In the genomic region with DNA sequence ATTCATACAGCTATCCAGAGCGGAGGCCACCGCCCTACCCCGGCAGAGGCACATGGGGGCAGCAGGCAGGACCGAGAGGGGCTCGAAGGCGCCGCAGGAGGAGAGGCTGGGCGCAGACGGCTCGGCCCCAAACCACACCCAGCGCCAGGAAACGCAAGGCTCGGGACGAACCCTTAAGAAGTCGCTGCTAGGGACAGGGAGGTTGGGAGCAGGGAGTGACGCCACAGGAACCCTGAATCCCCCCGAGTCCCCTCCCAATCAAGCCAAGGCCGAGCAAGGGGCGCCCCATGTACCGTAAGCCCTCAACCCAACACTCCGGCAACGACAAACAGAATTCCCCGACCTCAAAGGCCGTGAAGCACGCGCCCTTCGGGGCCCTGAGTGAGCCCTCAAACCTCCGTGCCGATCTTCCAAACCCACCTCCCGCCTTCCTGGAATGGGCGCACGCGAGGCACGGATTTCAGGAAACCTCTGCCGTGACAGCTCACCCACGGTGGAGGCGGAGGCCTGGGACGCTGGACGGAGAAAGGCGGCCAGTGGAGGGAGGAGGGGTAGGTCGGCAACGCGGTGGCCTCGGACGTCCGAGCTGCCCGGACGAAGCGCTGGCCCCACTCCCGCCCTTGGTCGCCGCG, we compare ENCODE assay signal across 9 cellular contexts. TPM values are rescaled to one million over a fixed set of nuclear protein-coding genes. Genes with fewer than 3 reads are reported as not detected.
DNase-seq lines count a peak whose midpoint lies in the region; FAIRE-seq and TF ChIP-seq lines count a peak whose summit lies in the region.
"Had no signal": no experiment of that assay in that cellular context is flagged by ENCODE, and none has a peak within 500 bp of the region (broad histone marks: within the 10 kb centered on the region; RNA-seq: fewer than 3 reads in every experiment).

No MANE protein-coding gene starts in this region.

- H3K36me3 Mint-ChIP-seq in stimulated activated naive CD8-positive, alpha-beta T cell treated with anti-CD3 and anti-CD28 coated beads, Interleukin-15, Interleukin-2, amounts not matched to agents 100 ng/mL and 50 ng/mL, for 24 hours (ENCODE audit: low read depth) = no peaks in the 10 kb centered on the region

- peak overlapping the region; percentile 63 for H3K27ac Mint-ChIP-seq in stimulated activated naive CD8-positive, alpha-beta T cell treated with anti-CD3 and anti-CD28 coated beads, Interleukin-15, Interleukin-2, amounts not matched to agents 100 ng/mL and 50 ng/mL, for 24 hours

- dilution Hi-C loops in keratinocyte (cut with MboI; ENCODE audit: extremely low pct_ligation_motif_present, low sequenced_read_pairs) = no loop called here

- H3K27me3 Mint-ChIP-seq in stimulated activated naive CD8-positive, alpha-beta T cell treated with anti-CD3 and anti-CD28 coated beads, Interleukin-15, Interleukin-2, amounts not matched to agents 100 ng/mL and 50 ng/mL, for 24 hours = peaks cover 41% of the 10 kb centered on the region

- H3K9ac ChIP-seq in keratinocyte (ENCODE audit: control insufficient read depth, extremely low read depth, insufficient read depth, low read length) = no peak overlapping the region

- no peaks in the 10 kb centered on the region for H3K9me1 ChIP-seq in keratinocyte (ENCODE audit: control insufficient read depth, extremely low read depth, insufficient read depth, low read length)

- no peaks in the 10 kb centered on the region for H4K20me1 ChIP-seq in keratinocyte (ENCODE audit: control insufficient read depth, extremely low read depth, insufficient read depth, low read length)

- peak overlapping the region; percentile 80 for H3K4me2 ChIP-seq in keratinocyte (ENCODE audit: control insufficient read depth, extremely low read depth, insufficient read depth, low read depth, low read length)

- peak overlapping the region; percentile 69 for H3K4me3 Mint-ChIP-seq in stimulated activated naive CD8-positive, alpha-beta T cell treated with anti-CD3 and anti-CD28 coated beads, Interleukin-15, Interleukin-2, amounts not matched to agents 100 ng/mL and 50 ng/mL, for 24 hours

- FAIRE-seq in keratinocyte (lab: Jason Lieb, UNC) = no peak

- H3K4me1 ChIP-seq in keratinocyte (ENCODE audit: control insufficient read depth, extremely low read depth, insufficient read depth, low read length) = peaks cover 31% of the 10 kb centered on the region

- H3K79me2 ChIP-seq in keratinocyte (ENCODE audit: control insufficient read depth, insufficient read depth, low read length) = no peaks in the 10 kb centered on the region

- DNase-seq in NCI-H82 (lab: John Stamatoyannopoulos, UW) (peak; percentile 54), NCI-H82 treated with DMSO at 0.1 percent for 48 hours (lab: John Stamatoyannopoulos, UW; ENCODE audit: unreplicated experiment) (no peak), keratinocyte (ENCODE audit: low read depth, low spot score) (no peak), kidney tubule cell (ENCODE audit: low spot score) (no peak), activated gamma-delta T cell (lab: John Stamatoyannopoulos, UW) (no peak), HCEC 1CT (no peak)

- peaks cover 51% of the 10 kb centered on the region for H3K27me3 ChIP-seq in keratinocyte (ENCODE audit: control insufficient read depth, extremely low read depth, insufficient read depth, low read length)

- peak overlapping the region; percentile 47 for H3K27ac ChIP-seq in angular gyrus (ENCODE audit: low read depth, low read length)
- H3K27ac ChIP-seq in keratinocyte (ENCODE audit: control insufficient read depth, insufficient read depth, low read length) = no peak overlapping the region
- H3K27ac ChIP-seq: SJSA1 had no signal

- peak overlapping the region in 1 of 3 experiments; percentile 16 for H3K4me3 ChIP-seq in keratinocyte (ENCODE audit: control insufficient read depth in 2 of 3, extremely low read depth in 1 of 3, insufficient read depth in 2 of 3, low read depth in 1 of 3, low read length in 3 of 3)
- H3K4me3 ChIP-seq: SJSA1 had no signal

- H3K9me3 ChIP-seq in keratinocyte (ENCODE audit: control insufficient read depth, low read depth, low read length) = no peaks in the 10 kb centered on the region
- H3K9me3 ChIP-seq: SJSA1 had no signal

- H3K9me3 Mint-ChIP-seq in stimulated activated naive CD8-positive, alpha-beta T cell treated with anti-CD3 and anti-CD28 coated beads, Interleukin-15, Interleukin-2, amounts not matched to agents 100 ng/mL and 50 ng/mL, for 24 hours = no peaks in the 10 kb centered on the region

- H2AFZ ChIP-seq in keratinocyte (ENCODE audit: control insufficient read depth, low read length) = peak overlapping the region; percentile 9

- TF ChIP-seq CTCF in keratinocyte (optimal IDR thresholded peaks at IDR 0.05 in 1 of 3, IDR thresholded peaks at IDR 0.05 in 1 of 3, conservative IDR thresholded peaks at IDR 0.05 in 1 of 3; ENCODE audit: extremely low read depth in 1 of 3, insufficient read depth in 2 of 3, low read length in 3 of 3) = no peak

- no peaks in the 10 kb centered on the region for H3K36me3 ChIP-seq in keratinocyte (ENCODE audit: control insufficient read depth in 2 of 2, extremely low read depth in 1 of 2, insufficient read depth in 2 of 2, low read length in 2 of 2)
- H3K36me3 ChIP-seq: SJSA1 had no signal

- peaks cover 64% of the 10 kb centered on the region for H3K4me1 Mint-ChIP-seq in stimulated activated naive CD8-positive, alpha-beta T cell treated with anti-CD3 and anti-CD28 coated beads, Interleukin-15, Interleukin-2, amounts not matched to agents 100 ng/mL and 50 ng/mL, for 24 hours (ENCODE audit: low read depth)

RNA-seq across cellular contexts. Expression of a gene that starts 1.8 kb away (rescaled TPM):
- polyA plus RNA-seq in keratinocyte = 0.16 to 0.72 TPM (median 0.33 TPM) in 3 replicates
- 0.59 TPM for polyA plus RNA-seq in keratinocyte (2011; ENCODE audit: low read depth)
- polyA plus RNA-seq in keratinocyte (2011; cell fraction: cytosol; rRNA removed) = 0.67 and 0.88 TPM in 2 replicates
- polyA plus RNA-seq in keratinocyte (2011; cell fraction: nucleus; rRNA removed) = 1.3 and 2.1 TPM in 2 replicates
- 0.38 and 0.79 TPM in 2 replicates for polyA plus RNA-seq in keratinocyte (2012; ENCODE audit: low replicate concordance)
- polyA minus RNA-seq in keratinocyte = 0.42 to 0.75 TPM (median 0.63 TPM) in 3 replicates
- 0.58 TPM for polyA minus RNA-seq in keratinocyte (2011; cell fraction: cytosol; rRNA and poly(A)+ RNA removed)
- 0.95 and 1.3 TPM in 2 replicates for polyA minus RNA-seq in keratinocyte (2011; cell fraction: nucleus; rRNA and poly(A)+ RNA removed)

RNA-seq across cellular contexts. Expression of a gene that starts 2.1 kb away (rescaled TPM):
- not detected in 3 replicates for polyA plus RNA-seq in keratinocyte
- not detected for polyA plus RNA-seq in keratinocyte (2011; ENCODE audit: low read depth)
- polyA plus RNA-seq in keratinocyte (2011; cell fraction: cytosol; rRNA removed) = not detected in 2 replicates
- not detected in 2 replicates for polyA plus RNA-seq in keratinocyte (2011; cell fraction: nucleus; rRNA removed)
- not detected in 2 replicates for polyA plus RNA-seq in keratinocyte (2012; ENCODE audit: low replicate concordance)
- not detected in 3 replicates for polyA minus RNA-seq in keratinocyte
- not detected for polyA minus RNA-seq in keratinocyte (2011; cell fraction: cytosol; rRNA and poly(A)+ RNA removed)
- polyA minus RNA-seq in keratinocyte (2011; cell fraction: nucleus; rRNA and poly(A)+ RNA removed) = not detected in 2 replicates

RNA-seq across cellular contexts. Expression of a gene that starts 52.2 kb away (rescaled TPM):
- polyA plus RNA-seq in keratinocyte = 55.6 to 78.3 TPM (median 63.6 TPM) in 3 replicates
- 82.8 TPM for polyA plus RNA-seq in keratinocyte (2011; ENCODE audit: low read depth)
- polyA plus RNA-seq in keratinocyte (2011; cell fraction: cytosol; rRNA removed) = 71.7 and 78.1 TPM in 2 replicates
- 76.6 and 80.4 TPM in 2 replicates for polyA plus RNA-seq in keratinocyte (2011; cell fraction: nucleus; rRNA removed)
- polyA plus RNA-seq in keratinocyte (2012; ENCODE audit: low replicate concordance) = 33.1 and 44.3 TPM in 2 replicates
- polyA minus RNA-seq in keratinocyte = 57.8 to 72.4 TPM (median 67.0 TPM) in 3 replicates
- 57.2 TPM for polyA minus RNA-seq in keratinocyte (2011; cell fraction: cytosol; rRNA and poly(A)+ RNA removed)
- polyA minus RNA-seq in keratinocyte (2011; cell fraction: nucleus; rRNA and poly(A)+ RNA removed) = 44.6 and 46.7 TPM in 2 replicates
